19 cellular contexts compared by ENCODE assay signal in the genomic region with DNA sequence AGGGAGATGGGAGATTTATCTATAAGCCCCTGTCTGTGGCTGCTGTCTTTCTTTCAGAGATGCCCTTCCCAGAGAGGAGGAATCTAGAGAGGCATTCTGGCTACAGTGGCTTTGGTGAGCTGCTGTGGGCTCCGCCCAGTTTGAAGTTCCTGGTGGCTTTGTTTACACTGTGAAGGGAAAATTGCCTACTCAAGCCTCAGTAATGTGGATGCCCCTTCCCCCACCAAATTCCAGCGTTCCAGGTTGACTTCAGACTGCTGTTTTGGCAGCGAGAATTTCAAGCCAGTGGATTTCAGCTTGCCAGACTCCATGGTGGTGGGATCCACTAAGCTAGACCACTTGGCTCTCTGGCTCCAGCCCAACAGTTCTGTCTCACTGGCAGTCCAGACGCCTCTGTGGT.
DNase-seq lines count a peak whose midpoint lies in the region; ATAC-seq, FAIRE-seq and TF ChIP-seq lines count a peak whose summit lies in the region.
"Had no signal": no experiment of that assay in that cellular context is flagged by ENCODE, and none has a peak within 500 bp of the region (broad histone marks: within the 10 kb centered on the region; RNA-seq: fewer than 3 reads in every experiment).

No MANE protein-coding gene starts in this region.

- H3K4me3 ChIP-seq in bronchial epithelial cell (ENCODE audit: low read depth, low read length) (no peak overlapping the region), lung (no peak overlapping the region), small intestine (ENCODE audit: low read depth in 1 of 2, low read length in 2 of 2) (no peak overlapping the region)
- H3K4me3 ChIP-seq: BLaER1, body of pancreas, esophagus muscularis mucosa, ovary, SK-N-MC, thoracic aorta had no signal

- no peaks in the 10 kb centered on the region for H3K9me3 ChIP-seq in lung (ENCODE audit: control insufficient read depth in 2 of 2, insufficient read depth in 1 of 2, low read length in 1 of 2)
- no peaks in the 10 kb centered on the region for H3K9me3 ChIP-seq in small intestine (ENCODE audit: control insufficient read depth, low read depth)
- H3K9me3 ChIP-seq: BLaER1, body of pancreas, ovary, thoracic aorta had no signal

- H3K27ac ChIP-seq in lung (ENCODE audit: low read depth in 1 of 2, low read length in 1 of 2) (no peak overlapping the region), small intestine (ENCODE audit: low read depth in 1 of 2, low read length in 1 of 2) (no peak overlapping the region)
- H3K27ac ChIP-seq: BLaER1, body of pancreas, esophagus muscularis mucosa, ovary, SK-N-MC, thoracic aorta had no signal

- ATAC-seq in lung (ENCODE audit: insufficient read depth, low FRiP score), result peak; percentile 41
- ATAC-seq in GM21528 (IDR thresholded peaks at IDR 0.05; ENCODE audit: low FRiP score, unreplicated experiment), result no peak
- no peak for ATAC-seq in HG03135 (IDR thresholded peaks at IDR 0.05; ENCODE audit: unreplicated experiment)
- ATAC-seq: activated naive CD4-positive, alpha-beta T cell treated with anti-CD3 and anti-CD28 coated beads, Interleukin-2, amount 50 U/mL, for 72 hours; body of pancreas had no signal

- no peaks in the 10 kb centered on the region for H3K36me3 ChIP-seq in bronchial epithelial cell (ENCODE audit: control insufficient read depth, insufficient read depth, low read length)
- H3K36me3 ChIP-seq in lung (ENCODE audit: control insufficient read depth in 2 of 2, insufficient read depth in 2 of 2, low read length in 2 of 2), result no peaks in the 10 kb centered on the region
- H3K36me3 ChIP-seq in small intestine (ENCODE audit: control insufficient read depth in 2 of 2, insufficient read depth in 2 of 2, low read length in 2 of 2), result no peaks in the 10 kb centered on the region
- H3K36me3 ChIP-seq: BLaER1, esophagus muscularis mucosa, ovary, thoracic aorta had no signal

- 50 to 63% methylated on average over 4 of the region's 4 CpGs for WGBS in lung, 2 donors
- 37 to 53% (median 45%) methylated on average over 4 of the region's 4 CpGs for WGBS in small intestine, 3 donors

- H3K4me1 ChIP-seq in lung (ENCODE audit: control insufficient read depth in 2 of 2, insufficient read depth in 2 of 2, low read length in 2 of 2) (no peaks in the 10 kb centered on the region), small intestine (ENCODE audit: control insufficient read depth in 2 of 2, insufficient read depth in 1 of 2, low read depth in 1 of 2, low read length in 1 of 2) (no peaks in the 10 kb centered on the region)
- H3K4me1 ChIP-seq: body of pancreas, esophagus muscularis mucosa had no signal

- FAIRE-seq in bronchial epithelial cell (lab: Jason Lieb, UNC) (no peak), small intestine (lab: Jason Lieb, UNC) (no peak)

- DNase-seq in DMS53 treated with DMSO at 0.1 percent for 48 hours (lab: John Stamatoyannopoulos, UW; ENCODE audit: unreplicated experiment) (peak; percentile 14), NCI-H2029 treated with DMSO at 0.1 percent for 48 hours (lab: John Stamatoyannopoulos, UW) (peak; percentile 23), bronchial epithelial cell (ENCODE audit: low read depth) (peak; percentile 65), lung (ENCODE audit: low spot score) (peak; percentile 45), small intestine (no peak)
- DNase-seq: activated CD4-positive, alpha-beta T cell treated with anti-CD3 and anti-CD28 coated beads, Interleukin-2, amount 50 U/mL, for 1 hour; dermis blood vessel endothelial cell; glutamatergic neuron; ovary; stimulated activated CD4-positive, alpha-beta T cell treated with anti-CD3 and anti-CD28 coated beads, Interleukin-4, amount 100 ng/mL, for 24 hours; stimulated activated CD8-positive, alpha-beta memory T cell treated with anti-CD3 and anti-CD28 coated beads, Interleukin-4, amount 100 ng/mL, for 48 hours had no signal

- TF ChIP-seq CTCF in bronchial epithelial cell (IDR thresholded peaks at IDR 0.05; ENCODE audit: insufficient read depth, low read length, severe bottlenecking), result no peak
- TF ChIP-seq CTCF in lung (IDR thresholded peaks at IDR 0.05; ENCODE audit: control extremely low read depth, extremely low read depth), result no peak

- H3K27me3 ChIP-seq in bronchial epithelial cell (ENCODE audit: control insufficient read depth, insufficient read depth, low read length), result no peaks in the 10 kb centered on the region
- no peaks in the 10 kb centered on the region for H3K27me3 ChIP-seq in lung (ENCODE audit: control insufficient read depth, insufficient read depth)
- no peaks in the 10 kb centered on the region for H3K27me3 ChIP-seq in small intestine (ENCODE audit: control insufficient read depth in 2 of 2, insufficient read depth in 2 of 2, low read length in 2 of 2)
- H3K27me3 ChIP-seq: BLaER1, body of pancreas, ovary had no signal
